ENCODE assay signal across 20 cellular contexts in the genomic region with DNA sequence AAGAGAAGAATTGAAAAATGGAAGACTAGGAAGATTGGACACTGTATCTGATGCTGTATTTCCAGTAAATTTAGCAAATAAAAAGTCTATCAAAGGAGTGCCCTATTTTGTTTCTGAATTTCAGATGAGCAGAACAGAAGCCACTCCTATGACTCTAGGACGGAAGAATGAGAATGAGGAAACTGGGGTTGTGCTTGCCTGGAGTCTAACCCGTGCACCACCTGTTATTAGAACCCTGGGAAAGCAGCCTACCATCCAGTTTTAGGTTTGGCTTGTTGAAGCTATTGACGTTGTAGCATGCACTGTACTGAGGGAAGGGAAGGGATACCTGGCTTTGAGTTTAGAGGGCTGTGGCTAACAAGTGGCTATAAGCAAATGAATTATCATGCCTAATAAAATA.
DNase-seq lines count a peak whose midpoint lies in the region; ATAC-seq and TF ChIP-seq lines count a peak whose summit lies in the region.
"Had no signal": no experiment of that assay in that cellular context is flagged by ENCODE, and none has a peak within 500 bp of the region (broad histone marks: within the 10 kb centered on the region; RNA-seq: fewer than 3 reads in every experiment).

No MANE protein-coding gene starts in this region.

- no peaks in the 10 kb centered on the region for H3K79me2 ChIP-seq in OCI-LY1 (ENCODE audit: insufficient read depth, low read length)

- intact Hi-C loops in heart left ventricle (cut with DNase I) (no loop called here), left cardiac atrium (cut with DNase I) (no loop called here)

- no peak for DNase-seq in heart left ventricle
- no peak for DNase-seq in left cardiac atrium
- DNase-seq in mesenchymal stem cell = no peak
- DNase-seq in stimulated activated naive B cell treated with anti-CD40 and anti-IgM and Interleukin-4, amounts not matched to agents 10 μg/mL and 1 μg/mL and 100 μg/mL, for 72 hours = no peak
- DNase-seq in activated naive CD4-positive, alpha-beta T cell treated with anti-CD3 and anti-CD28 coated beads, Interleukin-2, amount 50 U/mL, for 72 hours (ENCODE audit: low spot score in 2 of 2) = no peak
- no peak for DNase-seq in brain microvascular endothelial cell
- no peak for DNase-seq in NCI-H69 (lab: John Stamatoyannopoulos, UW)
- DNase-seq: 8988T, DMS79 treated with DMSO at 0.1 percent for 48 hours, GOT3, NCI-H1105 treated with DMSO at 0.1 percent for 48 hours, NCI-H1694, NCI-H2081 treated with DMSO at 0.1 percent for 48 hours, NCI-H82, PC-3, RPMI8226, SHP77 treated with DMSO at 0.1 percent for 48 hours, SK-N-SH had no signal

- no peak overlapping the region for H3K27ac ChIP-seq in heart left ventricle
- H3K27ac ChIP-seq in OCI-LY1 (ENCODE audit: low read depth, low read length, poor library complexity, severe bottlenecking) = no peak overlapping the region
- no peak overlapping the region for H3K27ac ChIP-seq in mesenchymal stem cell (ENCODE audit: low read length, poor library complexity, severe bottlenecking)
- no peak overlapping the region for H3K27ac ChIP-seq in brain microvascular endothelial cell
- H3K27ac ChIP-seq: C4-2B had no signal

- WGBS in heart left ventricle, 4 donors = 66 to 83% (median 79%) methylated on average over 3 of the region's 3 CpGs
- 91% methylated on average over 3 of the region's 3 CpGs for WGBS in mesenchymal stem cell

- H3K4me1 Mint-ChIP-seq in stimulated activated naive B cell treated with anti-CD40 and anti-IgM and Interleukin-4, amounts not matched to agents 10 μg/mL and 1 μg/mL and 100 μg/mL, for 72 hours = peaks cover 52 to 84% of the 10 kb centered on the region in 2 donors

- H3F3A ChIP-seq in OCI-LY1 (ENCODE audit: insufficient read depth, low read length) = no peaks in the 10 kb centered on the region

- no peak overlapping the region for H2AK5ac ChIP-seq in mesenchymal stem cell (ENCODE audit: low read length, severe bottlenecking)

- H2BK12ac ChIP-seq in mesenchymal stem cell (ENCODE audit: low read length in 2 of 2) = no peak overlapping the region

- H3K27me3 ChIP-seq in heart left ventricle = no peaks in the 10 kb centered on the region
- no peaks in the 10 kb centered on the region for H3K27me3 ChIP-seq in OCI-LY1 (ENCODE audit: insufficient read depth, low read length)
- H3K27me3 ChIP-seq in mesenchymal stem cell (ENCODE audit: control insufficient read depth in 1 of 2, insufficient read depth in 1 of 2, low read length in 2 of 2) = no peaks in the 10 kb centered on the region
- H3K27me3 ChIP-seq in brain microvascular endothelial cell (replicated peaks) = no peaks in the 10 kb centered on the region

- H3K14ac ChIP-seq in mesenchymal stem cell (ENCODE audit: low read length in 2 of 2) = no peak overlapping the region

- TF ChIP-seq CTCF in heart left ventricle (IDR thresholded peaks at IDR 0.05) (no peak), OCI-LY1 (IDR thresholded peaks at IDR 0.05; ENCODE audit: low read length) (no peak), brain microvascular endothelial cell (IDR thresholded peaks at IDR 0.05; ENCODE audit: low read depth, low read length, missing control alignments) (no peak)

- H2AFZ ChIP-seq in OCI-LY1 (ENCODE audit: low read length) (0 out of 2 replicates have a peak overlapping the region, but pooled peaks have one; percentile 59), mesenchymal stem cell (ENCODE audit: low read depth, low read length) (no peak overlapping the region)

- H3K9me3 Mint-ChIP-seq in stimulated activated naive B cell treated with anti-CD40 and anti-IgM and Interleukin-4, amounts not matched to agents 10 μg/mL and 1 μg/mL and 100 μg/mL, for 72 hours = peaks cover 3 to 4% of the 10 kb centered on the region in 2 donors
- peaks cover 0 to 9% of the 10 kb centered on the region in 2 donors for H3K9me3 Mint-ChIP-seq in activated naive CD4-positive, alpha-beta T cell treated with anti-CD3 and anti-CD28 coated beads, Interleukin-2, amount 50 U/mL, for 72 hours

- H4K20me1 ChIP-seq in OCI-LY1 (ENCODE audit: insufficient read depth, low read length) = no peaks in the 10 kb centered on the region

- H3K9me3 ChIP-seq in heart left ventricle (peaks cover 0 to under 1% (median 0%) of the 10 kb centered on the region in 12 donors), OCI-LY1 (ENCODE audit: low read length) (no peaks in the 10 kb centered on the region), mesenchymal stem cell (ENCODE audit: control insufficient read depth, low read length) (peaks cover under 1% of the 10 kb centered on the region)
- H3K9me3 ChIP-seq: SK-N-SH had no signal

- no peak for TF ChIP-seq POLR2A in heart left ventricle (IDR thresholded peaks at IDR 0.05)

- H3K27ac Mint-ChIP-seq in stimulated activated naive B cell treated with anti-CD40 and anti-IgM and Interleukin-4, amounts not matched to agents 10 μg/mL and 1 μg/mL and 100 μg/mL, for 72 hours = peak overlapping the region; percentile 65
- H3K27ac Mint-ChIP-seq in activated naive CD4-positive, alpha-beta T cell treated with anti-CD3 and anti-CD28 coated beads, Interleukin-2, amount 50 U/mL, for 72 hours = no peak overlapping the region

- no peaks in the 10 kb centered on the region for H3K9me2 ChIP-seq in OCI-LY1 (ENCODE audit: low read depth, low read length)
- H3K9me2 ChIP-seq: SK-N-SH had no signal

- in situ Hi-C loops in brain microvascular endothelial cell (cut with HindIII; ENCODE audit: low pct_ligation_motif_present, low sequenced_read_pairs) = no loop called here

- no peak overlapping the region for H3K23ac ChIP-seq in mesenchymal stem cell (ENCODE audit: low read length in 2 of 2)

- H3K4me2 ChIP-seq in OCI-LY1 (ENCODE audit: low read length) (no peak overlapping the region), mesenchymal stem cell (ENCODE audit: low read length, poor library complexity, severe bottlenecking) (no peak overlapping the region)
- H3K4me2 ChIP-seq: SK-N-SH had no signal

- H3K9ac ChIP-seq in OCI-LY1 (ENCODE audit: low read length) (no peak overlapping the region), mesenchymal stem cell (ENCODE audit: low read length) (no peak overlapping the region)
- H3K9ac ChIP-seq: SK-N-SH had no signal

- no peak overlapping the region for H2BK15ac ChIP-seq in mesenchymal stem cell (ENCODE audit: low read depth, poor library complexity, severe bottlenecking)

- H3K36me3 Mint-ChIP-seq in stimulated activated naive B cell treated with anti-CD40 and anti-IgM and Interleukin-4, amounts not matched to agents 10 μg/mL and 1 μg/mL and 100 μg/mL, for 72 hours = peaks cover 3 to 5% of the 10 kb centered on the region in 2 donors
- H3K36me3 Mint-ChIP-seq in activated naive CD4-positive, alpha-beta T cell treated with anti-CD3 and anti-CD28 coated beads, Interleukin-2, amount 50 U/mL, for 72 hours = no peaks in the 10 kb centered on the region

- no peak overlapping the region for H3K18ac ChIP-seq in mesenchymal stem cell (ENCODE audit: low read depth in 1 of 2, low read length in 2 of 2)

- no peak overlapping the region for H3K4me3 ChIP-seq in heart left ventricle
- H3K4me3 ChIP-seq in OCI-LY1 (ENCODE audit: low read depth, low read length, poor library complexity, severe bottlenecking) = no peak overlapping the region
- H3K4me3 ChIP-seq in mesenchymal stem cell (ENCODE audit: insufficient read depth in 1 of 2, low read depth in 1 of 2, low read length in 2 of 2) = no peak overlapping the region
- no peak overlapping the region for H3K4me3 ChIP-seq in brain microvascular endothelial cell (ENCODE audit: low read depth, low read length)

- no peak overlapping the region for H4K91ac ChIP-seq in mesenchymal stem cell (ENCODE audit: low read length)

- H3K4me1 ChIP-seq in heart left ventricle (peaks cover 0 to 13% (median 0%) of the 10 kb centered on the region in 12 donors), OCI-LY1 (ENCODE audit: insufficient read depth, low read length, severe bottlenecking) (peaks cover 67% of the 10 kb centered on the region), mesenchymal stem cell (ENCODE audit: control insufficient read depth, insufficient read depth, low read depth, low read length) (peaks cover 2% of the 10 kb centered on the region)

- H3K4ac ChIP-seq in mesenchymal stem cell (ENCODE audit: low read depth in 1 of 2, low read length in 2 of 2) = no peak overlapping the region

- H2BK120ac ChIP-seq in mesenchymal stem cell (ENCODE audit: low read depth, low read length) = no peak overlapping the region

- no peak overlapping the region for H3K4me3 Mint-ChIP-seq in stimulated activated naive B cell treated with anti-CD40 and anti-IgM and Interleukin-4, amounts not matched to agents 10 μg/mL and 1 μg/mL and 100 μg/mL, for 72 hours

- peak overlapping the region; percentile 28 for H4K8ac ChIP-seq in mesenchymal stem cell (ENCODE audit: low read length)

- H3K27me3 Mint-ChIP-seq in stimulated activated naive B cell treated with anti-CD40 and anti-IgM and Interleukin-4, amounts not matched to agents 10 μg/mL and 1 μg/mL and 100 μg/mL, for 72 hours = no peaks in the 10 kb centered on the region

- no peak overlapping the region for H2BK5ac ChIP-seq in mesenchymal stem cell (ENCODE audit: low read depth, low read length, poor library complexity, severe bottlenecking)

- H3K36me3 ChIP-seq in heart left ventricle (no peaks in the 10 kb centered on the region), OCI-LY1 (ENCODE audit: insufficient read depth, low read length) (no peaks in the 10 kb centered on the region), mesenchymal stem cell (ENCODE audit: control insufficient read depth in 1 of 2, insufficient read depth in 2 of 2, low read depth in 1 of 2, low read length in 2 of 2) (no peaks in the 10 kb centered on the region), brain microvascular endothelial cell (replicated peaks) (no peaks in the 10 kb centered on the region)

- ATAC-seq in heart left ventricle (peak in 3 of 4 donors; percentile 36 to 64 (median 39)), left cardiac atrium (no peak)
- ATAC-seq in stimulated activated naive B cell treated with anti-CD40 and anti-IgM and Interleukin-4, amounts not matched to agents 10 μg/mL and 1 μg/mL and 100 μg/mL, for 72 hours (replicated peaks) = no peak
- ATAC-seq in activated naive CD4-positive, alpha-beta T cell treated with anti-CD3 and anti-CD28 coated beads, Interleukin-2, amount 50 U/mL, for 72 hours = no peak
- ATAC-seq: PC-3 had no signal

- H3K79me1 ChIP-seq in mesenchymal stem cell (replicated peaks; ENCODE audit: low read length, poor library complexity, severe bottlenecking) = no peaks in the 10 kb centered on the region

Comparison
In these comparisons a context has a peak if more than half of its experiments do, and no peak if none do; other contexts are left out.
1. ATAC-seq: peak in heart left ventricle (3 of 4); none in left cardiac atrium (0 of 2), stimulated activated naive B cell treated with anti-CD40 and anti-IgM and Interleukin-4, amounts not matched to agents 10 μg/mL and 1 μg/mL and 100 μg/mL, for 72 hours (0 of 2) and activated naive CD4-positive, alpha-beta T cell treated with anti-CD3 and anti-CD28 coated beads, Interleukin-2, amount 50 U/mL, for 72 hours (0 of 2).